In the genomic region with DNA sequence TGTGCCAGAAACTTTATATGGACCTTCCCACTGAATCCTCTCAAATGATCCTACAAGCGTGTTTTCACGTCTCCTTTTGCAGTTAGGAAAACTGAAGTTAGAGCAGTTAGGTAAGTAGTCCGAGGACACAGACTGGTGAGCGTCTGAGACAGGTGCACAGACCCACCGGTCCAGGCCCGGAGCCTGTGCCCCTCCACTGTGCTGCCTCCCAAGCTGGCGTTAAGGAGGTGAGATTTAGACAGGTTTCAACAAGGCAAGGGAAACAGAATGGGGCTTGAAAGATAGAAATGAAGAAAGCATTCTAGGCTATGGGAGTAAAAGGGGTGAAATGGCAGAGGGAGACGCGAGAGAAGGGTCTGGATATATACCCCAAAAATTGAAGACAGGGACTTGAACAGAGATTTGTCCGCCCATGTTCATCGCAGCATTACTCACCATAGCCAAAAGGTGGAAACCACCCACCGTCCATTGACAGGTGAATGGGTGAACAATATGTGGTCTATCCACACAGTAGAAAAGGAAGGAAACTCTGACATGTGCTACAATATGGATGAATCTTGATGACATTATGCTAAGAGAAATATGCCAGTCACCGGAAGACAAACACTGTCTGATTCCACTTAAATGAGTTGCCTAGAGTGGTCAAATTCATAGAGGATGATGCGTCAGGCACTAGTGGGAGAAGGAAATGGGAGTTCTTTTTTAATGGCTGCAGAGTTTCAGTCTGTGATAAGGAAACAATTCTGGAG, we compare ENCODE assay signal across 2 cellular contexts.
A peak's percentile ranks its signal among the peaks of the same experiment; 100 is the strongest.
TF ChIP-seq lines count a peak whose summit lies in the region.

No MANE protein-coding gene starts in this region.

TF ChIP-seq in IMR-90, 13 proteins besides CTCF, POLR2A, EP300 and RAD21:
- TF ChIP-seq FOS (IDR thresholded peaks at IDR 0.05; ENCODE audit: low read depth, low read length): peak; percentile 18; the same call in 1 of the 2 replicates
- TF ChIP-seq NFE2L2 (IDR thresholded peaks at IDR 0.05; ENCODE audit: low read depth, low read length): peak; percentile 78
- TF ChIP-seq, protein P1, sequence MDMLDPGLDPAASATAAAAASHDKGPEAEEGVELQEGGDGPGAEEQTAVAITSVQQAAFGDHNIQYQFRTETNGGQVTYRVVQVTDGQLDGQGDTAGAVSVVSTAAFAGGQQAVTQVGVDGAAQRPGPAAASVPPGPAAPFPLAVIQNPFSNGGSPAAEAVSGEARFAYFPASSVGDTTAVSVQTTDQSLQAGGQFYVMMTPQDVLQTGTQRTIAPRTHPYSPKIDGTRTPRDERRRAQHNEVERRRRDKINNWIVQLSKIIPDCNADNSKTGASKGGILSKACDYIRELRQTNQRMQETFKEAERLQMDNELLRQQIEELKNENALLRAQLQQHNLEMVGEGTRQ (IDR thresholded peaks at IDR 0.05; ENCODE audit: low read depth, low read length): no peak
- TF ChIP-seq MAZ (IDR thresholded peaks at IDR 0.05; ENCODE audit: borderline replicate concordance, low read depth, low read length): no peak
- TF ChIP-seq MAFK (IDR thresholded peaks at IDR 0.05; ENCODE audit: low read depth, low read length): peak; percentile 26; the same call in 1 of the 2 replicates
- TF ChIP-seq, protein P2, sequence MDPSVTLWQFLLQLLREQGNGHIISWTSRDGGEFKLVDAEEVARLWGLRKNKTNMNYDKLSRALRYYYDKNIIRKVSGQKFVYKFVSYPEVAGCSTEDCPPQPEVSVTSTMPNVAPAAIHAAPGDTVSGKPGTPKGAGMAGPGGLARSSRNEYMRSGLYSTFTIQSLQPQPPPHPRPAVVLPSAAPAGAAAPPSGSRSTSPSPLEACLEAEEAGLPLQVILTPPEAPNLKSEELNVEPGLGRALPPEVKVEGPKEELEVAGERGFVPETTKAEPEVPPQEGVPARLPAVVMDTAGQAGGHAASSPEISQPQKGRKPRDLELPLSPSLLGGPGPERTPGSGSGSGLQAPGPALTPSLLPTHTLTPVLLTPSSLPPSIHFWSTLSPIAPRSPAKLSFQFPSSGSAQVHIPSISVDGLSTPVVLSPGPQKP (IDR thresholded peaks at IDR 0.05; ENCODE audit: borderline replicate concordance, low read depth, low read length): no peak

TF ChIP-seq in WTC11, 78 proteins besides CTCF, POLR2A, EP300 and RAD21:
- TF ChIP-seq ESRRA (CRISPR knock-in tag; IDR thresholded peaks at IDR 0.05; ENCODE audit: borderline replicate concordance): no peak
- TF ChIP-seq, protein P3, sequence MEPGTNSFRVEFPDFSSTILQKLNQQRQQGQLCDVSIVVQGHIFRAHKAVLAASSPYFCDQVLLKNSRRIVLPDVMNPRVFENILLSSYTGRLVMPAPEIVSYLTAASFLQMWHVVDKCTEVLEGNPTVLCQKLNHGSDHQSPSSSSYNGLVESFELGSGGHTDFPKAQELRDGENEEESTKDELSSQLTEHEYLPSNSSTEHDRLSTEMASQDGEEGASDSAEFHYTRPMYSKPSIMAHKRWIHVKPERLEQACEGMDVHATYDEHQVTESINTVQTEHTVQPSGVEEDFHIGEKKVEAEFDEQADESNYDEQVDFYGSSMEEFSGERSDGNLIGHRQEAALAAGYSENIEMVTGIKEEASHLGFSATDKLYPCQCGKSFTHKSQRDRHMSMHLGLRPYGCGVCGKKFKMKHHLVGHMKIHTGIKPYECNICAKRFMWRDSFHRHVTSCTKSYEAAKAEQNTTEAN (CRISPR knock-in tag; IDR thresholded peaks at IDR 0.05): no peak
- TF ChIP-seq, protein P1 (CRISPR knock-in tag; IDR thresholded peaks at IDR 0.05): no peak
- no peak for TF ChIP-seq NR1H2 (CRISPR knock-in tag; IDR thresholded peaks at IDR 0.05)
- TF ChIP-seq JAZF1 (CRISPR knock-in tag; IDR thresholded peaks at IDR 0.05): no peak
- TF ChIP-seq ZNF121 (CRISPR knock-in tag; IDR thresholded peaks at IDR 0.05): no peak
- TF ChIP-seq, protein P4, sequence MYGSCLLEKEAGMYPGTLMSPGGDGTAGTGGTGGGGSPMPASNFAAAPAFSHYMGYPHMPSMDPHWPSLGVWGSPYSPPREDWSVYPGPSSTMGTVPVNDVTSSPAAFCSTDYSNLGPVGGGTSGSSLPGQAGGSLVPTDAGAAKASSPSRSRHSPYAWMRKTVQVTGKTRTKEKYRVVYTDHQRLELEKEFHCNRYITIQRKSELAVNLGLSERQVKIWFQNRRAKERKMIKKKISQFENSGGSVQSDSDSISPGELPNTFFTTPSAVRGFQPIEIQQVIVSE (CRISPR knock-in tag; IDR thresholded peaks at IDR 0.05; ENCODE audit: borderline replicate concordance): no peak
- TF ChIP-seq, protein P5, sequence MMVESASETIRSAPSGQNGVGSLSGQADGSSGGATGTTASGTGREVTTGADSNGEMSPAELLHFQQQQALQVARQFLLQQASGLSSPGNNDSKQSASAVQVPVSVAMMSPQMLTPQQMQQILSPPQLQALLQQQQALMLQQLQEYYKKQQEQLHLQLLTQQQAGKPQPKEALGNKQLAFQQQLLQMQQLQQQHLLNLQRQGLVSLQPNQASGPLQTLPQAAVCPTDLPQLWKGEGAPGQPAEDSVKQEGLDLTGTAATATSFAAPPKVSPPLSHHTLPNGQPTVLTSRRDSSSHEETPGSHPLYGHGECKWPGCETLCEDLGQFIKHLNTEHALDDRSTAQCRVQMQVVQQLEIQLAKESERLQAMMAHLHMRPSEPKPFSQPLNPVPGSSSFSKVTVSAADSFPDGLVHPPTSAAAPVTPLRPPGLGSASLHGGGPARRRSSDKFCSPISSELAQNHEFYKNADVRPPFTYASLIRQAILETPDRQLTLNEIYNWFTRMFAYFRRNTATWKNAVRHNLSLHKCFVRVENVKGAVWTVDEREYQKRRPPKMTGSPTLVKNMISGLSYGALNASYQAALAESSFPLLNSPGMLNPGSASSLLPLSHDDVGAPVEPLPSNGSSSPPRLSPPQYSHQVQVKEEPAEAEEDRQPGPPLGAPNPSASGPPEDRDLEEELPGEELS (CRISPR knock-in tag; IDR thresholded peaks at IDR 0.05): no peak
- no peak for TF ChIP-seq MXD4 (CRISPR knock-in tag; IDR thresholded peaks at IDR 0.05; ENCODE audit: borderline replicate concordance)
